9 cellular contexts compared by ENCODE assay signal in genomic region chr15:23642413-23643044, GRCh38. TPM values are rescaled to one million over a fixed set of nuclear protein-coding genes. Genes with fewer than 3 reads are reported as not detected.
DNase-seq lines count a peak whose midpoint lies in the region; ATAC-seq, FAIRE-seq and TF ChIP-seq lines count a peak whose summit lies in the region.
"Had no signal": no experiment of that assay in that cellular context is flagged by ENCODE, and none has a peak within 500 bp of the region (broad histone marks: within the 10 kb centered on the region; RNA-seq: fewer than 3 reads in every experiment).

No MANE protein-coding gene starts in this region.

- H2AFZ ChIP-seq in GM12878 (ENCODE audit: control insufficient read depth, low read depth, low read length): no peak overlapping the region

- TF ChIP-seq CTCF in Peyer's patch (IDR thresholded peaks at IDR 0.05) (peak in 5 of 6 experiments; percentile 25 to 73 (median 67)), GM12878 (IDR thresholded peaks at IDR 0.05 in 2 of 3, conservative IDR thresholded peaks at IDR 0.05 in 1 of 3; ENCODE audit: control insufficient read depth in 2 of 3, extremely low read depth in 1 of 3, insufficient read depth in 1 of 3, low read depth in 3 of 3, low read length in 3 of 3) (peak; percentile 48 to 74 (median 48); a peak in 5 of 6 replicates)

- H3K4me2 ChIP-seq in GM12878 (ENCODE audit: control insufficient read depth, insufficient read depth): no peak overlapping the region

- SMC1A ChIA-PET in GM12878 (lab: Charles Lee; ENCODE audit: uncharacterized antibody, unreplicated experiment): interaction anchor here (1.0 kb wide), 1 partner anchor 1859 kb away, joined by 4 read pairs; no protein-coding TSS in a partner anchor

- no peaks in the 10 kb centered on the region for H3K4me1 ChIP-seq in Peyer's patch
- H3K4me1 ChIP-seq in GM12878 (ENCODE audit: control insufficient read depth, insufficient read depth, low read length): no peaks in the 10 kb centered on the region
- no peaks in the 10 kb centered on the region for H3K4me1 ChIP-seq in small intestine (ENCODE audit: control insufficient read depth in 2 of 2, insufficient read depth in 1 of 2, low read depth in 1 of 2, low read length in 1 of 2)

- intact Hi-C loops in GM12878 (cut with micrococcal nuclease; ENCODE audit: unreplicated experiment): loop anchor here (10.0 kb wide), 1 partner anchor 1862 kb away; no protein-coding TSS in a partner anchor

- H3K27ac ChIP-seq in Peyer's patch (no peak overlapping the region), GM12878 (ENCODE audit: control insufficient read depth, insufficient read depth) (no peak overlapping the region), small intestine (ENCODE audit: low read depth in 1 of 2, low read length in 1 of 2) (no peak overlapping the region)

- TF ChIP-seq POLR2A in Peyer's patch (IDR thresholded peaks at IDR 0.05): no peak
- TF ChIP-seq POLR2A in GM12878 (IDR thresholded peaks at IDR 0.05; ENCODE audit: low read depth, low read length): no peak

- TF ChIP-seq RAD21 in GM12878 (IDR thresholded peaks at IDR 0.05; ENCODE audit: insufficient read depth, low read depth, low read length): peak; percentile 47; the same call in 1 of the 2 replicates

- in situ Hi-C loops in KBM-7 (cut with MboI; ENCODE audit: low pct_unique_long_range_greater_than_20kb, low sequenced_read_pairs): no loop called here
- in situ Hi-C loops in GM12878 (cut with MboI): loop anchor here (25.0 kb wide), 1 partner anchor 1870 kb away; no protein-coding TSS in a partner anchor

- CTCF ChIA-PET in GM12878 (lab: Yijun Ruan, JAX): no interaction called here

- peak; percentile 39 for DNase-seq in NCI-H510A treated with DMSO at 0.1 percent for 48 hours (lab: John Stamatoyannopoulos, UW)
- no peak for DNase-seq in NCI-H510A (lab: John Stamatoyannopoulos, UW)
- DNase-seq in KBM-7: peak; percentile 70
- peak in 1 of 3 donors; percentile 55 for DNase-seq in Peyer's patch
- no peak for DNase-seq in GM12878 (ENCODE audit: low read depth, low spot score)
- peak; percentile 53 for DNase-seq in iPS DF 4.7 (ENCODE audit: extremely low read depth, low spot score)
- peak; percentile 61 for DNase-seq in small intestine

- H3K9me3 ChIP-seq in Peyer's patch (peaks cover 0 to 4% (median 0%) of the 10 kb centered on the region in 4 donors), GM12878 (replicated peaks; ENCODE audit: control insufficient read depth, insufficient read depth, low read length) (no peaks in the 10 kb centered on the region; the same call in 2 of the 3 replicates), small intestine (ENCODE audit: control insufficient read depth, low read depth) (no peaks in the 10 kb centered on the region)

- POLR2A ChIA-PET in GM12878 (lab: Charles Lee): no interaction called here

- no peak for TF ChIP-seq EP300 in GM12878 (IDR thresholded peaks at IDR 0.05; ENCODE audit: borderline replicate concordance in 1 of 2, control insufficient read depth in 1 of 2, low read depth in 2 of 2, low read length in 2 of 2)

- no peaks in the 10 kb centered on the region for H3K79me2 ChIP-seq in GM12878 (ENCODE audit: control insufficient read depth, insufficient read depth, low read length)

- 1% methylated on average over 13 of the region's 13 CpGs for WGBS in GM12878 (ENCODE audit: insufficient coverage, insufficient replicate concordance, low lambda C conversion rate, missing lambda C conversion rate)
- WGBS in small intestine, 3 donors: 12 to 22% (median 17%) methylated on average over 13 of the region's 13 CpGs

- RAD21 ChIA-PET in GM12878 (lab: Charles Lee; ENCODE audit: unreplicated experiment): no interaction called here

- BruUV-seq in GM12878 (replicated peaks; lab: Mats Ljungman, UMichigan): no TSS peak

- no peaks in the 10 kb centered on the region for H4K20me1 ChIP-seq in GM12878 (ENCODE audit: control insufficient read depth, insufficient read depth)

- no peaks in the 10 kb centered on the region for H3K27me3 ChIP-seq in Peyer's patch
- H3K27me3 ChIP-seq in GM12878 (replicated peaks in 1 of 2; ENCODE audit: control insufficient read depth in 2 of 2, insufficient read depth in 2 of 2, low read length in 1 of 2): no peaks in the 10 kb centered on the region
- no peaks in the 10 kb centered on the region for H3K27me3 ChIP-seq in small intestine (ENCODE audit: control insufficient read depth in 2 of 2, insufficient read depth in 2 of 2, low read length in 2 of 2)

- H3K4me3 ChIP-seq in Peyer's patch: no peak overlapping the region
- no peak overlapping the region for H3K4me3 ChIP-seq in GM12878
- no peak overlapping the region for H3K4me3 ChIP-seq in small intestine (ENCODE audit: low read depth in 1 of 2, low read length in 2 of 2)

- ATAC-seq in GM12878: peak; percentile 64
- no peak for ATAC-seq in HG02852 (IDR thresholded peaks at IDR 0.05; ENCODE audit: unreplicated experiment)

- no peak overlapping the region for H3K9ac ChIP-seq in GM12878 (ENCODE audit: control insufficient read depth, insufficient read depth, low read length)

- FAIRE-seq in GM12878 (lab: Jason Lieb, UNC) (no peak), small intestine (lab: Jason Lieb, UNC) (no peak)

- H3K36me3 ChIP-seq in Peyer's patch (no peaks in the 10 kb centered on the region), GM12878 (ENCODE audit: control insufficient read depth in 2 of 2, insufficient read depth in 2 of 2, low read length in 1 of 2) (no peaks in the 10 kb centered on the region), small intestine (ENCODE audit: control insufficient read depth in 2 of 2, insufficient read depth in 2 of 2, low read length in 2 of 2) (no peaks in the 10 kb centered on the region)

TF ChIP-seq in GM12878, 131 proteins besides CTCF, POLR2A, EP300 and RAD21:
- TF ChIP-seq SMC3 (IDR thresholded peaks at IDR 0.05; ENCODE audit: borderline replicate concordance, low read length) (peak; percentile 43; the same call in 1 of the 2 replicates), RUNX3 (IDR thresholded peaks at IDR 0.05; ENCODE audit: low read length) (peak; percentile 35), ATF7 (IDR thresholded peaks at IDR 0.05; ENCODE audit: low read depth) (no peak)

RNA-seq across cellular contexts. Expression of gene MAGEL2, which starts 5.1 kb away (rescaled TPM):
- total RNA-seq in Peyer's patch: under 1 TPM in 1 of 4 donors, not detected in 3; 0.13 TPM
- not detected in 2 replicates for total RNA-seq in GM12878 (2013; cell fraction: nucleolus; rRNA removed)
- total RNA-seq in GM12878 (2014; rRNA removed): not detected in 2 replicates
- not detected in 2 replicates for total RNA-seq in GM12878 (2014; rRNA removed; fragmentation: Illumina TruSeq; extraction: Trizol)
- total RNA-seq in GM12878 (2021): not detected in 2 replicates
- polyA plus RNA-seq in GM12878 (2011; ENCODE audit: low read depth): not detected
- not detected in 2 replicates for polyA plus RNA-seq in GM12878 (2011; rRNA removed)
- not detected in 2 replicates for polyA plus RNA-seq in GM12878 (2011; cell fraction: cytosol; rRNA removed)
- not detected in 2 replicates for polyA plus RNA-seq in GM12878 (2011; cell fraction: nucleus; rRNA removed)
- polyA plus RNA-seq in GM12878 (2012): not detected in 2 replicates
- not detected in 2 replicates for polyA plus RNA-seq in GM12878 (2014; fragmentation: Illumina TruSeq; extraction: Trizol)
- not detected for polyA plus RNA-seq in GM12878 (2014; fragmentation: Nextera tagmentation; extraction: Ambion mirVana)
- polyA plus RNA-seq in GM12878 (2014; rRNA removed): not detected in 2 replicates
- not detected for polyA plus RNA-seq in GM12878 (2016; fragmentation: Nextera tagmentation; extraction: Ambion mirVana)
- polyA minus RNA-seq in GM12878 (2011; rRNA and poly(A)+ RNA removed): not detected in 2 replicates
- not detected in 2 replicates for polyA minus RNA-seq in GM12878 (2011; cell fraction: cytosol; rRNA and poly(A)+ RNA removed)
- polyA minus RNA-seq in GM12878 (2011; cell fraction: nucleus; rRNA and poly(A)+ RNA removed): not detected in 2 replicates
- under 1 TPM in 1 of 3 donors, not detected in 2; 0.15 TPM for polyA plus RNA-seq in small intestine
- total RNA-seq: CD8-positive, alpha-beta memory T cell had no signal
- polyA plus RNA-seq: CD8-positive, alpha-beta memory T cell had no signal

RNA-seq across cellular contexts. Expression of gene NDN, which starts 44.6 kb away (rescaled TPM):
- total RNA-seq in Peyer's patch (10 to 100 TPM in 3 of 4 donors, 1 to 10 TPM in 1; 9.9 to 23.8 (median 18.0) TPM), GM12878 (2014; rRNA removed) (not detected in 2 replicates), GM12878 (2014; rRNA removed; fragmentation: Illumina TruSeq; extraction: Trizol) (not detected in 2 replicates), GM12878 (2021) (0.13 TPM in 1 of 2 replicates, not detected in the other)
- not detected in 2 replicates for total RNA-seq in GM12878 (2013; cell fraction: nucleolus; rRNA removed)
- polyA plus RNA-seq in GM12878 (2011; ENCODE audit: low read depth): not detected
- polyA plus RNA-seq in GM12878 (2011; rRNA removed) (not detected in 2 replicates), GM12878 (2014; fragmentation: Illumina TruSeq; extraction: Trizol) (not detected in 2 replicates), GM12878 (2014; fragmentation: Nextera tagmentation; extraction: Ambion mirVana) (not detected), GM12878 (2014; rRNA removed) (not detected in 2 replicates), GM12878 (2016; fragmentation: Nextera tagmentation; extraction: Ambion mirVana) (under 1 TPM in 1 of 2 experiments, not detected in 1; 0.10 TPM), small intestine (10 to 100 TPM in 2 of 3 donors, 1 to 10 TPM in 1; 7.6 to 37.4 (median 12.7) TPM)
- polyA plus RNA-seq in GM12878 (2011; cell fraction: cytosol; rRNA removed): not detected in 2 replicates
- not detected in 2 replicates for polyA plus RNA-seq in GM12878 (2011; cell fraction: nucleus; rRNA removed)
- not detected in 2 replicates for polyA plus RNA-seq in GM12878 (2012)
- polyA minus RNA-seq in GM12878 (2011; rRNA and poly(A)+ RNA removed): not detected in 2 replicates
- polyA minus RNA-seq in GM12878 (2011; cell fraction: cytosol; rRNA and poly(A)+ RNA removed): not detected in 2 replicates
- not detected in 2 replicates for polyA minus RNA-seq in GM12878 (2011; cell fraction: nucleus; rRNA and poly(A)+ RNA removed)

Comparison
In these comparisons a context has a peak if more than half of its experiments do, and no peak if none do; other contexts are left out.
1. DNase-seq: peak in NCI-H510A treated with DMSO at 0.1 percent for 48 hours (single experiment), KBM-7 (single experiment), iPS DF 4.7 (single experiment) and small intestine (single experiment); none in NCI-H510A (single experiment) and GM12878 (single experiment).
2. RNA of gene NDN, which starts 44.6 kb away (total RNA-seq): 9.9 to 23.8 TPM in Peyer's patch; 0.13 TPM in GM12878; every median in the first group is over 4 times any median in the second.